Comparison of ENCODE assay signal across 14 cellular contexts in the genomic region with DNA sequence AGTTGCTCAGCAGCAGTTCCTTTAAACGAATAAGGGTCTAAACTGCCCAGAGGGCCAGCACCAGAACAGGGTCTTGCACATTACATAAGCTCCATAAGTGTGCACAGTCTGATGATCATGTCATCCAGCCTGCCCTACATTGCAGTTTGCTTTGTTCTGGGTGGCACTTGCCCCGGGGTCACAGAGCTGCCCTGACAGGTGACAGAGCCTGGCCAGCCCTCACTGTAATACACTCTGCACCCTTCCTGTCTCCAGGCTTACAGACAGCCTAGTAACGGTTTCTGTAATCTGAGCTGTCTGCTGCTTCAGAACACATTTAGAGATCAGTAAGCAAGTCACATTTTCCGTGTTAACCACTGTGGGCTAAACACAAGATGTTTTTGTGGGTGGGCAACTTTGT.
DNase-seq lines count a peak whose midpoint lies in the region; ATAC-seq and TF ChIP-seq lines count a peak whose summit lies in the region.
"Had no signal": no experiment of that assay in that cellular context is flagged by ENCODE, and none has a peak within 500 bp of the region (broad histone marks: within the 10 kb centered on the region; RNA-seq: fewer than 3 reads in every experiment).

No MANE protein-coding gene starts in this region.

- H3K36me3 ChIP-seq in lower lobe of right lung: no peaks in the 10 kb centered on the region
- H3K36me3 ChIP-seq: prostate gland had no signal

- ATAC-seq in Right ventricle myocardium superior (ENCODE audit: poor library complexity) (peak; percentile 90), sciatic nerve (peak; percentile 41), lower lobe of right lung (no peak), GM18519 (IDR thresholded peaks at IDR 0.05; ENCODE audit: low FRiP score, unreplicated experiment) (no peak)
- ATAC-seq: esophagus mucosa had no signal

- H3K4me1 ChIP-seq in lower lobe of right lung: no peaks in the 10 kb centered on the region
- H3K4me1 ChIP-seq: prostate gland had no signal

- H3K27ac ChIP-seq in lower lobe of right lung: no peak overlapping the region
- H3K27ac ChIP-seq: 22Rv1, prostate gland had no signal

- TF ChIP-seq CTCF in lower lobe of right lung (IDR thresholded peaks at IDR 0.05): no peak

- H3K27me3 ChIP-seq in lower lobe of right lung (ENCODE audit: low read depth): no peaks in the 10 kb centered on the region

- H3K9me3 ChIP-seq in lower lobe of right lung: peaks cover under 1% of the 10 kb centered on the region
- H3K9me3 ChIP-seq: prostate gland had no signal

- peak; percentile 41 for DNase-seq in DMS 273 (lab: John Stamatoyannopoulos, UW; ENCODE audit: unreplicated experiment)
- DNase-seq in DMS 273 treated with DMSO at 0.1 percent for 48 hours (lab: John Stamatoyannopoulos, UW): no peak
- peak; percentile 47 for DNase-seq in NCI-H526 treated with DMSO at 0.1 percent for 48 hours (lab: John Stamatoyannopoulos, UW)
- no peak for DNase-seq in Right ventricle myocardium superior
- DNase-seq in sciatic nerve (ENCODE audit: low spot score): no peak
- no peak for DNase-seq in GM19238 (ENCODE audit: insufficient read length, low spot score)
- DNase-seq in lower lobe of right lung: no peak
- DNase-seq: activated CD4-positive, CD25-positive, alpha-beta regulatory T cell treated with anti-CD3 and anti-CD28 coated beads, Interleukin-2, amount 50 U/mL, for 72 hours; IMR-90; kidney glomerular epithelial cell had no signal

- H3K4me3 ChIP-seq in lower lobe of right lung: no peak overlapping the region
- H3K4me3 ChIP-seq: prostate gland had no signal

- intact Hi-C loops in Right ventricle myocardium superior (cut with DNase I): no loop called here
- intact Hi-C loops in sciatic nerve (cut with DNase I): no loop called here
- intact Hi-C loops in lower lobe of right lung (cut with DNase I): no loop called here

Comparison
In these comparisons a context has a peak if more than half of its experiments do, and no peak if none do; other contexts are left out.
1. DNase-seq: peak in DMS 273 (single experiment) and NCI-H526 treated with DMSO at 0.1 percent for 48 hours (single experiment); none in DMS 273 treated with DMSO at 0.1 percent for 48 hours (single experiment), Right ventricle myocardium superior (single experiment), sciatic nerve (single experiment), GM19238 (single experiment) and lower lobe of right lung (single experiment).
2. ATAC-seq: peak in Right ventricle myocardium superior (single experiment) and sciatic nerve (single experiment); none in lower lobe of right lung (0 of 2) and GM18519 (single experiment).